Comparison of ENCODE assay signal across 1 cellular context in genomic region chr12:67598598-67598997, GRCh38.
TF ChIP-seq lines count a peak whose summit lies in the region.

No MANE protein-coding gene starts in this region.

TF ChIP-seq in SK-N-SH, 30 proteins besides CTCF, POLR2A, EP300 and RAD21 (continued from another document):
- TF ChIP-seq TAF1 (IDR thresholded peaks at IDR 0.05; ENCODE audit: borderline replicate concordance, low read depth, low read length) = no peak
- no peak for TF ChIP-seq YY1 (IDR thresholded peaks at IDR 0.05; ENCODE audit: low read depth)
- no peak for TF ChIP-seq MXI1 (IDR thresholded peaks at IDR 0.05; ENCODE audit: low read depth, low read length)
- no peak for TF ChIP-seq EZH2phosphoT487 (IDR thresholded peaks at IDR 0.05; ENCODE audit: borderline replicate concordance, low read depth)
- TF ChIP-seq FOXJ3 (CRISPR knock-in tag; IDR thresholded peaks at IDR 0.05) = no peak
- TF ChIP-seq RXRA (IDR thresholded peaks at IDR 0.05; ENCODE audit: borderline replicate concordance, low read depth) = no peak
- TF ChIP-seq RCOR1 (IDR thresholded peaks at IDR 0.05; ENCODE audit: low read length) = no peak
